ENCODE assay signal across 10 cellular contexts in genomic region chr5:116626272-116626723, GRCh38. TPM values are rescaled to one million over a fixed set of nuclear protein-coding genes. Genes with fewer than 3 reads are reported as not detected.
DNase-seq lines count a peak whose midpoint lies in the region; ATAC-seq and TF ChIP-seq lines count a peak whose summit lies in the region.
"Had no signal": no experiment of that assay in that cellular context is flagged by ENCODE, and none has a peak within 500 bp of the region (broad histone marks: within the 10 kb centered on the region; RNA-seq: fewer than 3 reads in every experiment).

No MANE protein-coding gene starts in this region.

- H3K4me3 Mint-ChIP-seq in activated T-cell treated with anti-CD3 and anti-CD28 coated beads, Interleukin-2, amount 50 U/mL, for 4 hours = no peak overlapping the region

- H3K27ac ChIP-seq in muscle layer of duodenum (ENCODE audit: low read length) = peak overlapping the region; percentile 47
- H3K27ac ChIP-seq: cardiac muscle cell, KMS-11 had no signal

- H3K4me1 ChIP-seq in BE2C (peaks cover 6% of the 10 kb centered on the region; the same call in 1 of the 2 replicates), muscle layer of duodenum (ENCODE audit: control insufficient read depth in 1 of 2, insufficient read depth in 2 of 2, low read length in 2 of 2) (peaks cover 0 to 7% of the 10 kb centered on the region in 2 donors)

- H3K9me3 Mint-ChIP-seq in activated T-cell treated with anti-CD3 and anti-CD28 coated beads, Interleukin-2, amount 50 U/mL, for 4 hours = no peaks in the 10 kb centered on the region

- H3K27me3 Mint-ChIP-seq in activated T-cell treated with anti-CD3 and anti-CD28 coated beads, Interleukin-2, amount 50 U/mL, for 4 hours (ENCODE audit: low read depth) = peaks cover 5% of the 10 kb centered on the region

- H3K36me3 Mint-ChIP-seq in activated T-cell treated with anti-CD3 and anti-CD28 coated beads, Interleukin-2, amount 50 U/mL, for 4 hours (ENCODE audit: insufficient read depth) = no peaks in the 10 kb centered on the region

- no peaks in the 10 kb centered on the region for H3K36me3 ChIP-seq in BE2C
- no peaks in the 10 kb centered on the region for H3K36me3 ChIP-seq in muscle layer of duodenum (ENCODE audit: control insufficient read depth in 1 of 2, insufficient read depth in 2 of 2, low read length in 2 of 2)
- H3K36me3 ChIP-seq: cardiac muscle cell had no signal

- TF ChIP-seq CTCF in BE2C (IDR thresholded peaks at IDR 0.05; ENCODE audit: low read depth, low read length) (no peak), epithelial cell of esophagus (IDR thresholded peaks at IDR 0.05; ENCODE audit: insufficient read depth, low read depth, low read length, missing control alignments) (no peak), GM10266 (IDR thresholded peaks at IDR 0.05; ENCODE audit: control insufficient read depth, insufficient read depth, low read depth, missing control alignments) (no peak)

- no peaks in the 10 kb centered on the region for H3K9me3 ChIP-seq in BE2C
- H3K9me3 ChIP-seq in muscle layer of duodenum (ENCODE audit: control insufficient read depth in 1 of 2, low read length in 2 of 2) = no peaks in the 10 kb centered on the region

- DNase-seq in BE2C = peak; percentile 61
- peak; percentile 13 for DNase-seq in NCI-H2227 treated with DMSO at 0.1 percent for 48 hours (lab: John Stamatoyannopoulos, UW)
- DNase-seq in epithelial cell of esophagus (ENCODE audit: low read depth) = peak; percentile 74
- no peak for DNase-seq in GM10266 (ENCODE audit: extremely low spot score)
- no peak for DNase-seq in activated T-cell treated with anti-CD3 and anti-CD28 coated beads, Interleukin-2, amount 50 U/mL, for 4 hours

- peak overlapping the region; percentile 1 for H3K4me3 ChIP-seq in BE2C (ENCODE audit: low read depth, low read length)
- H3K4me3 ChIP-seq in epithelial cell of esophagus (ENCODE audit: low read length) = no peak overlapping the region
- no peak overlapping the region for H3K4me3 ChIP-seq in muscle layer of duodenum (ENCODE audit: low read depth in 1 of 2, low read length in 2 of 2)
- H3K4me3 ChIP-seq: cardiac muscle cell had no signal

- no peaks in the 10 kb centered on the region for H3K4me1 Mint-ChIP-seq in activated T-cell treated with anti-CD3 and anti-CD28 coated beads, Interleukin-2, amount 50 U/mL, for 4 hours (ENCODE audit: low read depth)

- no peaks in the 10 kb centered on the region for H3K27me3 ChIP-seq in BE2C
- H3K27me3 ChIP-seq in muscle layer of duodenum (ENCODE audit: low read depth, low read length) = no peaks in the 10 kb centered on the region
- H3K27me3 ChIP-seq: cardiac muscle cell had no signal

- no peak for ATAC-seq in GM19452 (IDR thresholded peaks at IDR 0.05; ENCODE audit: unreplicated experiment)
- ATAC-seq in HG02763 (IDR thresholded peaks at IDR 0.05; ENCODE audit: unreplicated experiment) = no peak
- ATAC-seq in activated T-cell treated with anti-CD3 and anti-CD28 coated beads, Interleukin-2, amount 50 U/mL, for 4 hours = no peak

RNA-seq across cellular contexts. Expression of gene SEMA6A, which starts 51.7 kb away (rescaled TPM):
- 112 TPM for polyA plus RNA-seq in BE2C (2012; ENCODE audit: insufficient read depth, insufficient read length, low read depth)
- total RNA-seq in activated T-cell treated with anti-CD3 and anti-CD28 coated beads, Interleukin-2, amount 50 U/mL, for 4 hours = 1 to 10 TPM in 2 of 3 donors, under 1 TPM in 1; 0.92 to 2.1 (median 1.1) TPM

Comparison
In these comparisons a context has a peak if more than half of its experiments do, and no peak if none do; other contexts are left out.
1. DNase-seq: peak in BE2C (single experiment), NCI-H2227 treated with DMSO at 0.1 percent for 48 hours (single experiment) and epithelial cell of esophagus (single experiment); none in GM10266 (single experiment) and activated T-cell treated with anti-CD3 and anti-CD28 coated beads, Interleukin-2, amount 50 U/mL, for 4 hours (single experiment).